ENCODE assay signal across 1 cellular context in genomic region chr2:242032780-242033656, GRCh38.
TF ChIP-seq lines count a peak whose summit lies in the region.

No MANE protein-coding gene starts in this region.

TF ChIP-seq in GM23338, 12 proteins besides CTCF, POLR2A, EP300 and RAD21 (continued from another document):
- TF ChIP-seq ZNF462 (CRISPR knock-in tag; IDR thresholded peaks at IDR 0.05) (no peak), JUNB (IDR thresholded peaks at IDR 0.05; ENCODE audit: unreplicated experiment) (no peak), STAT1 (IDR thresholded peaks at IDR 0.05; ENCODE audit: unreplicated experiment) (no peak)
TF ChIP-seq in GM23338: peak in this region for 0.
